8 cellular contexts compared by ENCODE assay signal in genomic region chr6:28839443-28840120, GRCh38.
DNase-seq lines count a peak whose midpoint lies in the region; ATAC-seq, FAIRE-seq and TF ChIP-seq lines count a peak whose summit lies in the region.

No MANE protein-coding gene starts in this region.

- no peak for ATAC-seq in DND-41 (ENCODE audit: insufficient read depth, low read depth)
- no peak for ATAC-seq in PC-3
- no peak for ATAC-seq in pancreas
- ATAC-seq in GM18867 (IDR thresholded peaks at IDR 0.05; ENCODE audit: unreplicated experiment): no peak
- no peak for ATAC-seq in HG03457 (IDR thresholded peaks at IDR 0.05; ENCODE audit: unreplicated experiment)

- intact Hi-C loops in PC-3 (cut with micrococcal nuclease) (loop anchor here (1.0 to 5.0 kb wide), 3 partner anchors 24 to 297 kb away; no protein-coding TSS in a partner anchor), pancreas (cut with DNase I) (loop anchor here in 2 of 3 donors (5.0 to 10.0 kb wide), 2 partner anchors 173 to 175 kb away; no protein-coding TSS in a partner anchor)

- H3K27me3 ChIP-seq in DND-41 (ENCODE audit: insufficient read depth, low read length, poor library complexity): peaks cover 14% of the 10 kb centered on the region
- no peaks in the 10 kb centered on the region for H3K27me3 ChIP-seq in PC-3 (ENCODE audit: low read length)
- peaks cover 0 to 12% (median 3%) of the 10 kb centered on the region in 4 donors for H3K27me3 ChIP-seq in pancreas

- no peaks in the 10 kb centered on the region for H3K79me2 ChIP-seq in DND-41 (ENCODE audit: insufficient read depth, low read length)
- no peaks in the 10 kb centered on the region for H3K79me2 ChIP-seq in PC-3 (ENCODE audit: low read length)

- H3K4me2 ChIP-seq in DND-41 (ENCODE audit: insufficient read depth, low read length) (peak overlapping the region; percentile 95), PC-3 (ENCODE audit: low read length) (peak overlapping the region; percentile 93)

- CTCF ChIA-PET in PC-3 (lab: Charles Lee): interaction anchor here (0.6 to 1.2 kb wide), 4 partner anchors 24 to 814 kb away, joined by 3 to 6 read pairs (median 4); no protein-coding TSS in a partner anchor

- H2AFZ ChIP-seq in DND-41 (ENCODE audit: low read depth, low read length) (peak overlapping the region; percentile 83), PC-3 (ENCODE audit: low read length) (peak overlapping the region; percentile 98)

- 12 to 13% methylated on average over 9 of the region's 9 CpGs for WGBS in pancreas, 2 donors

- peak overlapping the region; percentile 58 for H3K9ac ChIP-seq in DND-41 (ENCODE audit: low read depth, low read length)
- H3K9ac ChIP-seq in PC-3 (ENCODE audit: low read length): peak overlapping the region; percentile 31; the same call in 1 of the 2 replicates

- POLR2A ChIA-PET in PC-3 (lab: Charles Lee; ENCODE audit: unreplicated experiment): interaction anchor here (0.6 kb wide), 1 partner anchor 146 kb away, joined by 3 read pairs; no protein-coding TSS in a partner anchor

- H3K9me2 ChIP-seq in PC-3 (replicated peaks; ENCODE audit: low read length): no peaks in the 10 kb centered on the region

- BruUV-seq in PC-3 (replicated peaks; lab: Mats Ljungman, UMichigan): no TSS peak

- peaks cover 31% of the 10 kb centered on the region; the same call in 1 of the 2 replicates for H3K4me1 ChIP-seq in DND-41 (ENCODE audit: insufficient read depth, low read length)
- peaks cover 6% of the 10 kb centered on the region; the same call in 1 of the 2 replicates for H3K4me1 ChIP-seq in PC-3 (ENCODE audit: insufficient read depth, low read length)
- peaks cover 0 to 7% (median 0%) of the 10 kb centered on the region in 3 donors for H3K4me1 ChIP-seq in pancreas

- DNase-seq in DND-41: no peak
- DNase-seq in PC-3: no peak
- no peak for DNase-seq in epithelial cell of esophagus (ENCODE audit: low read depth)
- DNase-seq in pancreas: no peak
- DNase-seq in NCI-H2107 treated with DMSO at 0.1 percent for 48 hours (lab: John Stamatoyannopoulos, UW; ENCODE audit: unreplicated experiment): no peak
- DNase-seq in NCI-H1930 (lab: John Stamatoyannopoulos, UW): no peak

- no peak overlapping the region for H3K27ac ChIP-seq in DND-41 (ENCODE audit: low read length)
- no peak overlapping the region for H3K27ac ChIP-seq in PC-3 (ENCODE audit: low read length)
- H3K27ac ChIP-seq in pancreas: no peak overlapping the region

- H3K4me3 ChIP-seq in DND-41 (ENCODE audit: low read depth in 1 of 2, low read length in 2 of 2) (peak overlapping the region; percentile 57 to 75; a peak in 3 of 4 replicates), PC-3 (ENCODE audit: low read length) (peak overlapping the region; percentile 80), epithelial cell of esophagus (ENCODE audit: low read length) (peak overlapping the region; percentile 64), pancreas (peak overlapping the region; percentile 27 to 58 (median 48))

- H3F3A ChIP-seq in PC-3 (ENCODE audit: low read length, unreplicated experiment): no peaks in the 10 kb centered on the region

- H3K9me3 ChIP-seq in DND-41 (ENCODE audit: insufficient read depth, low read length, severe bottlenecking): no peaks in the 10 kb centered on the region
- H3K9me3 ChIP-seq in PC-3 (ENCODE audit: low read length): no peaks in the 10 kb centered on the region
- H3K9me3 ChIP-seq in pancreas: no peaks in the 10 kb centered on the region

- H3K36me3 ChIP-seq in DND-41 (ENCODE audit: insufficient read depth, low read length) (no peaks in the 10 kb centered on the region), PC-3 (ENCODE audit: low read depth, low read length) (no peaks in the 10 kb centered on the region), pancreas (no peaks in the 10 kb centered on the region)

- no peaks in the 10 kb centered on the region for H4K20me1 ChIP-seq in DND-41 (ENCODE audit: insufficient read depth, low read length)
- no peaks in the 10 kb centered on the region for H4K20me1 ChIP-seq in PC-3 (ENCODE audit: low read length)

- TF ChIP-seq CTCF in DND-41 (IDR thresholded peaks at IDR 0.05; ENCODE audit: borderline replicate concordance, extremely low read depth, low read length, poor library complexity, severe bottlenecking): no peak
- TF ChIP-seq CTCF in PC-3 (conservative IDR thresholded peaks at IDR 0.05; ENCODE audit: low read depth, low read length): no peak
- TF ChIP-seq CTCF in epithelial cell of esophagus (IDR thresholded peaks at IDR 0.05; ENCODE audit: insufficient read depth, low read depth, low read length, missing control alignments): no peak
- TF ChIP-seq CTCF in pancreas (IDR thresholded peaks at IDR 0.05): no peak

- no peak for FAIRE-seq in pancreas (lab: Jason Lieb, UNC)
